22 cellular contexts compared by ENCODE assay signal in the genomic region with DNA sequence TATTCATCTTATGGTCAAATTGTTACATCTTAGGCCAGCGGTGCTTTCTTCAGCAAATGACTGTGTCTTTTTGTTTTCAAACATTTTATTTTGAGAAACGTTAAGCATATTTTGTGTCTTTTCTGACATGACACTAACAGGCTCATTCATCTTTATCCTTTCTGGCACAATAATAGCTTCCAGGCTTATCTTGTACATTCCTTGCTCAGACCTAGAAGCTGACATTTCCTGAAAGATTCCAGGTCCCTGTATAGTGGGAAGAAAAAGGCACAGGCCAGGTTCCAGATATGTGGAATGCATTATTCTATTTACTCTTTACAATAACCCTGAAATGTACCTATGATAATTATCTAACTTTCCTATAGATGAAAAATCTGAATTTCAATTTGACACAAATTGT.
"Had no signal": no experiment of that assay in that cellular context is flagged by ENCODE, and none has a peak within 500 bp of the region (broad histone marks: within the 10 kb centered on the region; RNA-seq: fewer than 3 reads in every experiment).

No MANE protein-coding gene starts in this region.

- H3K4me3 ChIP-seq: colonic mucosa, dorsolateral prefrontal cortex, esophagus muscularis mucosa, gastroesophageal sphincter, heart left ventricle, left lung, lower lobe of right lung, mucosa of descending colon had no signal

- H3K36me3 ChIP-seq: colonic mucosa, esophagus muscularis mucosa, gastroesophageal sphincter, heart left ventricle, left lung, lower lobe of right lung had no signal

- ATAC-seq: foreskin keratinocyte, gastroesophageal sphincter, heart left ventricle, left cardiac atrium, left lung, left ventricle myocardium superior, lower lobe of right lung, mucosa of descending colon had no signal

- DNase-seq: colonic mucosa; cortex of kidney; dermis blood vessel endothelial cell; dorsolateral prefrontal cortex; effector CD4-positive, alpha-beta T cell; effector memory CD4-positive, alpha-beta T cell; foreskin keratinocyte; heart left ventricle; hippocampal formation; left cardiac atrium; left lung; left ventricle myocardium superior; lower lobe of right lung; mesenchymal stem cell; mucosa of descending colon; naive B cell had no signal

- H3K27me3 ChIP-seq: colonic mucosa, foreskin keratinocyte had no signal

- H3K4me1 ChIP-seq: colonic mucosa, esophagus muscularis mucosa, foreskin keratinocyte, gastroesophageal sphincter, heart left ventricle, left lung, lower lobe of right lung had no signal

- FAIRE-seq: endothelial cell of umbilical vein, frontal cortex, islet of Langerhans, keratinocyte had no signal

- H3K27ac ChIP-seq: colonic mucosa, dorsolateral prefrontal cortex, esophagus muscularis mucosa, foreskin keratinocyte, gastroesophageal sphincter, heart left ventricle, left lung, lower lobe of right lung had no signal

- H3K9me3 ChIP-seq: colonic mucosa, esophagus muscularis mucosa, gastroesophageal sphincter, heart left ventricle, left lung, lower lobe of right lung, mucosa of descending colon had no signal
